In genomic region chr10:130497056-130498010, GRCh38 we compare ENCODE assay signal across 29 cellular contexts.
"Had no signal": no experiment of that assay in that cellular context is flagged by ENCODE, and none has a peak within 500 bp of the region (broad histone marks: within the 10 kb centered on the region; RNA-seq: fewer than 3 reads in every experiment).

No MANE protein-coding gene starts in this region.

- H3K36me3 ChIP-seq: ascending aorta, MG63, Peyer's patch, SJSA1 had no signal

- H3K27ac ChIP-seq: ascending aorta, body of pancreas, Peyer's patch, RWPE1, SJSA1 had no signal

- H3K4me3 ChIP-seq: ascending aorta, body of pancreas, MG63, Peyer's patch, SJSA1 had no signal

- H3K9me3 ChIP-seq: ascending aorta, body of pancreas, MG63, Peyer's patch had no signal

- H3K27me3 ChIP-seq: ascending aorta, body of pancreas, MG63, Peyer's patch, SJSA1 had no signal

- H3K4me1 ChIP-seq: ascending aorta, body of pancreas, Peyer's patch, SJSA1 had no signal

- DNase-seq: activated CD4-positive, alpha-beta T cell treated with anti-CD3 and anti-CD28 coated beads for 48 hours; activated CD4-positive, alpha-beta T cell treated with anti-CD3 and anti-CD28 coated beads, Interleukin-2, amount 50 U/mL, for 4 hours; activated CD4-positive, CD25-positive, alpha-beta regulatory T cell treated with anti-CD3 and anti-CD28 coated beads, Interleukin-2, amount 50 U/mL, for 72 hours; activated CD8-positive, alpha-beta T cell treated with anti-CD3 and anti-CD28 coated beads, Interleukin-2, amount 10 ng/mL, durations not matched to agents 7 days and 5 days; activated naive CD4-positive, alpha-beta T cell treated with Interleukin-2 at 50 U/mL for 16 hours; activated naive CD8-positive, alpha-beta T cell treated with anti-CD3 and anti-CD28 coated beads, Interleukin-2, amount 50 U/mL, for 24 hours; amniotic stem cell; MG63; MV-4-11; NCI-H1092 treated with DMSO at 0.1 percent for 48 hours; NCI-H1417 treated with DMSO at 0.1 percent for 48 hours; NCI-H1694; NCI-H2029; NCI-H2107; NCI-H2171 treated with DMSO at 0.1 percent for 48 hours; NCI-H345; NCI-H510A; NCI-H526 treated with DMSO at 0.1 percent for 48 hours; NK-92 treated with Interleukin-12 subunit alpha and Interleukin-12 subunit beta, amount 100 ng/mL, for 24 hours; SHP77; T-helper 9 cell had no signal

- ATAC-seq: activated CD8-positive, alpha-beta T cell treated with anti-CD3 and anti-CD28 coated beads, Interleukin-2, amount 10 ng/mL, durations not matched to agents 7 days and 5 days; activated naive CD4-positive, alpha-beta T cell treated with anti-CD3 and anti-CD28 coated beads, Interleukin-2, amount 50 U/mL, for 72 hours; activated naive CD8-positive, alpha-beta T cell treated with anti-CD3 and anti-CD28 coated beads, Interleukin-2, amount 50 U/mL, for 24 hours; body of pancreas; SK-N-SH treated with all-trans-retinoic acid at 6 μM for 48 hours; WTC11 had no signal
